Comparison of ENCODE assay signal across 8 cellular contexts in genomic region chr4:67545996-67546356, GRCh38. TPM values are rescaled to one million over a fixed set of nuclear protein-coding genes. Genes with fewer than 3 reads are reported as not detected.
DNase-seq lines count a peak whose midpoint lies in the region; ATAC-seq, FAIRE-seq and TF ChIP-seq lines count a peak whose summit lies in the region.

No MANE protein-coding gene starts in this region.

- ATAC-seq in HepG2 = no peak
- no peak for ATAC-seq in aorta (ENCODE audit: low FRiP score)

- no peak for TF ChIP-seq POLR2A in HepG2 (IDR thresholded peaks at IDR 0.05; ENCODE audit: insufficient read depth in 1 of 2, low read depth in 2 of 2, low read length in 2 of 2)

- no peaks in the 10 kb centered on the region for H3K27me3 Mint-ChIP-seq in activated T-helper 1 cell treated with anti-CD3 and anti-CD28 coated beads, Interleukin-12 subunit alpha, Interleukin-12 subunit beta, Interleukin-2, Interleukin-4 antibody, amounts not matched to agents 30 ng/mL and 10 ng/mL and 1 ng/mL, durations not matched to agents 14 hours and 24 hours and 36 hours (ENCODE audit: insufficient read depth)

- no peaks in the 10 kb centered on the region for H3K9me3 ChIP-seq in HAP-1
- no peaks in the 10 kb centered on the region for H3K9me3 ChIP-seq in HepG2 (ENCODE audit: low read length)
- no peaks in the 10 kb centered on the region for H3K9me3 ChIP-seq in aorta (ENCODE audit: control insufficient read depth, low read length)

- no peak for TF ChIP-seq CTCF in 22Rv1 (IDR thresholded peaks at IDR 0.05)
- no peak for TF ChIP-seq CTCF in HepG2 (CRISPR knock-in tag; IDR thresholded peaks at IDR 0.05)
- TF ChIP-seq CTCF in GM13977 (IDR thresholded peaks at IDR 0.05; ENCODE audit: extremely low read depth, insufficient read depth, missing control alignments) = no peak

- H3K4me3 ChIP-seq in HAP-1 (peak overlapping the region; percentile 88), HepG2 (replicated peaks in 1 of 3; ENCODE audit: insufficient read depth in 1 of 3, low read depth in 2 of 3, low read length in 3 of 3) (peak overlapping the region; percentile 55 to 96 (median 67); a peak in 5 of 6 replicates), aorta (ENCODE audit: low read length in 2 of 2) (peak overlapping the region; percentile 62 to 86)

- in situ Hi-C loops in HAP-1 (cut with MboI; ENCODE audit: low sequenced_read_pairs) (no loop called here), HepG2 (cut with HindIII; ENCODE audit: extremely low pct_ligation_motif_present, low pct_unique_long_range_greater_than_20kb) (loop anchor here (25.0 kb wide), 1 partner anchor 616 kb away; no protein-coding TSS in a partner anchor), GM13977 (cut with MboI; ENCODE audit: low pct_unique_long_range_greater_than_20kb, low sequenced_read_pairs, unreplicated experiment) (loop anchor here (10.0 to 25.0 kb wide), 2 partner anchors 369 to 616 kb away; no protein-coding TSS in a partner anchor)

- no TSS peak for BruUV-seq in HepG2 (replicated peaks; lab: Mats Ljungman, UMichigan)

- peaks cover 53% of the 10 kb centered on the region for H3K4me1 Mint-ChIP-seq in activated T-helper 1 cell treated with anti-CD3 and anti-CD28 coated beads, Interleukin-12 subunit alpha, Interleukin-12 subunit beta, Interleukin-2, Interleukin-4 antibody, amounts not matched to agents 30 ng/mL and 10 ng/mL and 1 ng/mL, durations not matched to agents 14 hours and 24 hours and 36 hours (ENCODE audit: low read depth)

- peak overlapping the region; percentile 100 for H3K4me3 Mint-ChIP-seq in activated T-helper 1 cell treated with anti-CD3 and anti-CD28 coated beads, Interleukin-12 subunit alpha, Interleukin-12 subunit beta, Interleukin-2, Interleukin-4 antibody, amounts not matched to agents 30 ng/mL and 10 ng/mL and 1 ng/mL, durations not matched to agents 14 hours and 24 hours and 36 hours

- no peak for FAIRE-seq in HepG2 (lab: Jason Lieb, UNC)

- intact Hi-C loops in activated T-helper 1 cell treated with anti-CD3 and anti-CD28 coated beads, Interleukin-12 subunit alpha, Interleukin-12 subunit beta, Interleukin-2, Interleukin-4 antibody, amounts not matched to agents 30 ng/mL and 10 ng/mL and 1 ng/mL, durations not matched to agents 14 hours and 24 hours and 36 hours (cut with micrococcal nuclease) = loop anchor here (1.0 to 2.0 kb wide), 7 partner anchors 12 to 804 kb away; partner anchors contain the start of genes STAP1, UBA6 and YTHDC1
- intact Hi-C loops in HepG2 (cut with micrococcal nuclease; ENCODE audit: unreplicated experiment) = loop anchor here (2.0 to 5.0 kb wide), 5 partner anchors 19 to 631 kb away; partner anchors contain the start of gene UBA6
- intact Hi-C loops in aorta (cut with DNase I) = loop anchor here in 1 of 2 donors (5.0 kb wide), 1 partner anchor 156 kb away; the partner anchor contains the start of gene UBA6

- H3K36me3 ChIP-seq in HAP-1 (replicated peaks) (peaks cover 5% of the 10 kb centered on the region; the same call in 1 of the 2 replicates), HepG2 (replicated peaks in 1 of 2; ENCODE audit: control insufficient read depth in 1 of 2, insufficient read depth in 2 of 2, low read length in 2 of 2) (peaks cover 0 to 8% of the 10 kb centered on the region in 2 experiments; a peak in 2 of 5 replicates), aorta (ENCODE audit: control insufficient read depth in 1 of 2, insufficient read depth in 2 of 2, low read length in 1 of 2) (no peaks in the 10 kb centered on the region)

- H2AFZ ChIP-seq in HepG2 (ENCODE audit: low read length) = peak overlapping the region; percentile 74

- no peaks in the 10 kb centered on the region for H3K27me3 ChIP-seq in HAP-1 (ENCODE audit: low read depth)
- H3K27me3 ChIP-seq in HepG2 (ENCODE audit: control insufficient read depth in 1 of 2, insufficient read depth in 2 of 2, low read length in 2 of 2) = no peaks in the 10 kb centered on the region
- H3K27me3 ChIP-seq in aorta (ENCODE audit: control insufficient read depth in 1 of 2, insufficient read depth in 2 of 2, low read length in 1 of 2) = no peaks in the 10 kb centered on the region

- WGBS in HepG2 (ENCODE audit: low lambda C conversion rate) = 25% methylated on average over 4 of the region's 4 CpGs
- 48 to 51% methylated on average over 4 of the region's 4 CpGs for whole genome bisulfite sequencing in aorta, 2 donors

- TF ChIP-seq EP300 in HepG2 (IDR thresholded peaks at IDR 0.05; ENCODE audit: low read depth in 2 of 2, low read length in 2 of 2) (no peak), HepG2 (CRISPR knock-in tag; IDR thresholded peaks at IDR 0.05; ENCODE audit: borderline replicate concordance) (no peak)

- peak overlapping the region; percentile 98 for H3K27ac Mint-ChIP-seq in activated T-helper 1 cell treated with anti-CD3 and anti-CD28 coated beads, Interleukin-12 subunit alpha, Interleukin-12 subunit beta, Interleukin-2, Interleukin-4 antibody, amounts not matched to agents 30 ng/mL and 10 ng/mL and 1 ng/mL, durations not matched to agents 14 hours and 24 hours and 36 hours

- DNase-seq in HAP-1 (ENCODE audit: low spot score in 2 of 2) (no peak), HepG2 (ENCODE audit: low spot score) (no peak), aorta (no peak), GM13977 (ENCODE audit: low spot score) (no peak), H4 (ENCODE audit: low spot score) (no peak)
- no peak for DNase-seq in activated T-helper 1 cell treated with anti-CD3 and anti-CD28 coated beads, Interleukin-12 subunit alpha, Interleukin-12 subunit beta, Interleukin-2, Interleukin-4 antibody, amounts not matched to agents 30 ng/mL and 10 ng/mL and 1 ng/mL, durations not matched to agents 14 hours and 24 hours and 36 hours (ENCODE audit: low spot score)
- no peak for DNase-seq in activated CD8-positive, alpha-beta memory T cell treated with anti-CD3 and anti-CD28 coated beads, Interleukin-2, amount 50 U/mL, for 48 hours

- peaks cover 34% of the 10 kb centered on the region for H3K79me2 ChIP-seq in HepG2 (ENCODE audit: insufficient read depth, low read length)

- no peaks in the 10 kb centered on the region for H3K9me3 Mint-ChIP-seq in activated T-helper 1 cell treated with anti-CD3 and anti-CD28 coated beads, Interleukin-12 subunit alpha, Interleukin-12 subunit beta, Interleukin-2, Interleukin-4 antibody, amounts not matched to agents 30 ng/mL and 10 ng/mL and 1 ng/mL, durations not matched to agents 14 hours and 24 hours and 36 hours

- TF ChIP-seq RAD21 in HepG2 (CRISPR knock-in tag; IDR thresholded peaks at IDR 0.05) = no peak

- peak overlapping the region; percentile 52; the same call in 1 of the 2 replicates for H3K9ac ChIP-seq in HepG2 (ENCODE audit: insufficient read depth, low read depth, low read length)

- H3K4me2 ChIP-seq in HepG2 (ENCODE audit: low read depth, low read length) = peak overlapping the region; percentile 77

- H3K27ac ChIP-seq in 22Rv1 (peak overlapping the region; percentile 88), HepG2 (ENCODE audit: extremely low read length, insufficient read depth, low read length) (peak overlapping the region; percentile 44), aorta (ENCODE audit: low read depth in 1 of 2, low read length in 2 of 2) (no peak overlapping the region)

- POLR2A ChIA-PET in HepG2 (lab: Yijun Ruan, JAX) = interaction anchor here (1.2 to 1.5 kb wide), 2 partner anchors 10 to 155 kb away, joined by 4 to 6 read pairs; partner anchors contain the start of gene UBA6

- H4K20me1 ChIP-seq in HepG2 (ENCODE audit: insufficient read depth, low read length) = no peaks in the 10 kb centered on the region

- H3K4me1 ChIP-seq in HAP-1 = peaks cover 4% of the 10 kb centered on the region
- peaks cover 36% of the 10 kb centered on the region for H3K4me1 ChIP-seq in HepG2 (ENCODE audit: insufficient read depth, low read length)
- H3K4me1 ChIP-seq in aorta (ENCODE audit: control insufficient read depth in 1 of 2, insufficient read depth in 2 of 2, low read length in 2 of 2) = peaks cover 0 to 3% of the 10 kb centered on the region in 2 donors

- CTCF ChIA-PET in HepG2 (lab: Yijun Ruan, JAX; ENCODE audit: low intra/inter-chr PET ratio, low total read pairs) = no interaction called here

- peaks cover 24% of the 10 kb centered on the region for H3K36me3 Mint-ChIP-seq in activated T-helper 1 cell treated with anti-CD3 and anti-CD28 coated beads, Interleukin-12 subunit alpha, Interleukin-12 subunit beta, Interleukin-2, Interleukin-4 antibody, amounts not matched to agents 30 ng/mL and 10 ng/mL and 1 ng/mL, durations not matched to agents 14 hours and 24 hours and 36 hours (ENCODE audit: low read depth)

RNA-seq across cellular contexts. Expression of gene CENPC, which starts 0.7 kb away (rescaled TPM):
- total RNA-seq in activated T-helper 1 cell treated with anti-CD3 and anti-CD28 coated beads, Interleukin-12 subunit alpha, Interleukin-12 subunit beta, Interleukin-2, Interleukin-4 antibody, amounts not matched to agents 30 ng/mL and 10 ng/mL and 1 ng/mL, durations not matched to agents 14 hours and 24 hours and 36 hours = 27.7 and 29.2 TPM in 2 replicates
- 15.7 and 16.4 TPM in 2 replicates for total RNA-seq in HepG2 (2016; rRNA removed; fragmentation: Illumina TruSeq; extraction: Trizol)
- total RNA-seq in HepG2 (2016; cell fraction: cytosol; rRNA removed; fragmentation: Illumina TruSeq; extraction: Trizol; ENCODE audit: low read depth) = 4.8 and 7.5 TPM in 2 replicates
- 16.0 and 16.4 TPM in 2 replicates for total RNA-seq in HepG2 (2016; cell fraction: insoluble cytoplasmic fraction; rRNA removed; fragmentation: Illumina TruSeq; extraction: Trizol)
- 4.0 and 4.5 TPM in 2 replicates for total RNA-seq in HepG2 (2016; cell fraction: membrane; rRNA removed; fragmentation: Illumina TruSeq; extraction: Trizol)
- 37.5 and 45.8 TPM in 2 replicates for total RNA-seq in HepG2 (2016; cell fraction: nucleus; rRNA removed; fragmentation: Illumina TruSeq; extraction: Trizol)
- polyA plus RNA-seq in HepG2 (2011; rRNA removed) = 3.3 and 4.7 TPM in 2 replicates
- polyA plus RNA-seq in HepG2 (2011; cell fraction: cytosol; rRNA removed) = 1.1 and 1.3 TPM in 2 replicates
- 5.6 and 6.0 TPM in 2 replicates for polyA plus RNA-seq in HepG2 (2011; cell fraction: nucleus; rRNA removed)
- 3.2 and 6.3 TPM in 2 replicates for polyA plus RNA-seq in HepG2 (2012)
- polyA plus RNA-seq in HepG2 (2016; cell fraction: cytosol; fragmentation: Illumina TruSeq; extraction: Trizol; ENCODE audit: low read depth) = 0.22 and 0.40 TPM in 2 replicates
- 10.2 and 10.9 TPM in 2 replicates for polyA plus RNA-seq in HepG2 (2016; cell fraction: insoluble cytoplasmic fraction; fragmentation: Illumina TruSeq; extraction: Trizol; ENCODE audit: low read depth)
- 0.55 and 0.59 TPM in 2 replicates for polyA plus RNA-seq in HepG2 (2016; cell fraction: membrane; fragmentation: Illumina TruSeq; extraction: Trizol; ENCODE audit: low read depth)
- 19.2 and 19.7 TPM in 2 replicates for polyA plus RNA-seq in HepG2 (2016; cell fraction: nucleus; fragmentation: Illumina TruSeq; extraction: Trizol; ENCODE audit: insufficient read depth, low read depth)
- 4.4 and 6.1 TPM in 2 replicates for polyA minus RNA-seq in HepG2 (2011; rRNA and poly(A)+ RNA removed; ENCODE audit: low replicate concordance)
- 3.5 and 3.8 TPM in 2 replicates for polyA minus RNA-seq in HepG2 (2011; cell fraction: cytosol; rRNA and poly(A)+ RNA removed)
- 60.2 and 78.0 TPM in 2 replicates for polyA minus RNA-seq in HepG2 (2011; cell fraction: nucleus; rRNA and poly(A)+ RNA removed)
- total RNA-seq in aorta = 10 to 100 TPM; 21.7 to 41.6 TPM
- polyA plus RNA-seq in aorta = 10 to 100 TPM in 1 of 2 donors, 1 to 10 TPM in 1; 3.0 to 10.3 TPM
- 8.3 and 11.6 TPM in 2 replicates for total RNA-seq in H4 (2014; rRNA removed; shearing (Covaris generic))

RNA-seq across cellular contexts. Expression of gene STAP1, which starts 12.6 kb away (rescaled TPM):
- total RNA-seq in activated T-helper 1 cell treated with anti-CD3 and anti-CD28 coated beads, Interleukin-12 subunit alpha, Interleukin-12 subunit beta, Interleukin-2, Interleukin-4 antibody, amounts not matched to agents 30 ng/mL and 10 ng/mL and 1 ng/mL, durations not matched to agents 14 hours and 24 hours and 36 hours = 19.2 and 19.7 TPM in 2 replicates
- total RNA-seq in HepG2 (2016; rRNA removed; fragmentation: Illumina TruSeq; extraction: Trizol) (not detected in 2 replicates), aorta (under 1 TPM; 0.33 to 0.88 TPM)
- total RNA-seq in HepG2 (2016; cell fraction: cytosol; rRNA removed; fragmentation: Illumina TruSeq; extraction: Trizol; ENCODE audit: low read depth) = not detected in 2 replicates
- not detected in 2 replicates for total RNA-seq in HepG2 (2016; cell fraction: insoluble cytoplasmic fraction; rRNA removed; fragmentation: Illumina TruSeq; extraction: Trizol)
- total RNA-seq in HepG2 (2016; cell fraction: membrane; rRNA removed; fragmentation: Illumina TruSeq; extraction: Trizol) = not detected in 2 replicates
- not detected in 2 replicates for total RNA-seq in HepG2 (2016; cell fraction: nucleus; rRNA removed; fragmentation: Illumina TruSeq; extraction: Trizol)
- polyA plus RNA-seq in HepG2 (2011; rRNA removed) (not detected in 2 replicates), aorta (not detected)
- polyA plus RNA-seq in HepG2 (2011; cell fraction: cytosol; rRNA removed) = not detected in 2 replicates
- polyA plus RNA-seq in HepG2 (2011; cell fraction: nucleus; rRNA removed) = not detected in 2 replicates
- not detected in 2 replicates for polyA plus RNA-seq in HepG2 (2012)
- not detected in 2 replicates for polyA plus RNA-seq in HepG2 (2016; cell fraction: cytosol; fragmentation: Illumina TruSeq; extraction: Trizol; ENCODE audit: low read depth)
- not detected in 2 replicates for polyA plus RNA-seq in HepG2 (2016; cell fraction: insoluble cytoplasmic fraction; fragmentation: Illumina TruSeq; extraction: Trizol; ENCODE audit: low read depth)
- not detected in 2 replicates for polyA plus RNA-seq in HepG2 (2016; cell fraction: membrane; fragmentation: Illumina TruSeq; extraction: Trizol; ENCODE audit: low read depth)
- polyA plus RNA-seq in HepG2 (2016; cell fraction: nucleus; fragmentation: Illumina TruSeq; extraction: Trizol; ENCODE audit: insufficient read depth, low read depth) = not detected in 2 replicates
- not detected in 2 replicates for polyA minus RNA-seq in HepG2 (2011; rRNA and poly(A)+ RNA removed; ENCODE audit: low replicate concordance)
- polyA minus RNA-seq in HepG2 (2011; cell fraction: cytosol; rRNA and poly(A)+ RNA removed) = not detected in 2 replicates
- not detected in 2 replicates for polyA minus RNA-seq in HepG2 (2011; cell fraction: nucleus; rRNA and poly(A)+ RNA removed)
- total RNA-seq in H4 (2014; rRNA removed; shearing (Covaris generic)) = not detected in 2 replicates

Comparison
In these comparisons a context has a peak if more than half of its experiments do, and no peak if none do; other contexts are left out.
1. H3K27ac ChIP-seq: peak in 22Rv1 (single experiment) and HepG2 (single experiment); none in aorta (0 of 2).
2. RNA of gene STAP1, which starts 12.6 kb away (total RNA-seq): 19.2 to 19.7 TPM in activated T-helper 1 cell treated with anti-CD3 and anti-CD28 coated beads, Interleukin-12 subunit alpha, Interleukin-12 subunit beta, Interleukin-2, Interleukin-4 antibody, amounts not matched to agents 30 ng/mL and 10 ng/mL and 1 ng/mL, durations not matched to agents 14 hours and 24 hours and 36 hours; 0.33 to 0.88 TPM in aorta, not detected in HepG2 and not detected in H4; every median in the first group is over 10 times any median in the second.
3. Peak in every context shown above with its lines, with median percentiles within 50 percentile points of each other: H3K4me3 ChIP-seq.